In genomic region chr15:84653910-84654688, GRCh38 we compare ENCODE assay signal across 8 cellular contexts.
DNase-seq lines count a peak whose midpoint lies in the region; TF ChIP-seq lines count a peak whose summit lies in the region.

TSS of gene WDR73 (minus strand) at chr15:84654283. CDS start at chr15:84654274, 9 bp downstream.

- peak; percentile 90 for DNase-seq in GDM1 (lab: John Stamatoyannopoulos, UW)
- peak; percentile 87 for DNase-seq in MV-4-11 (lab: John Stamatoyannopoulos, UW)
- peak; percentile 51 for DNase-seq in SK-N-MC (ENCODE audit: low read depth, low spot score)
- peak; percentile 97 for DNase-seq in activated naive CD4-positive, alpha-beta T cell treated with anti-CD3 and anti-CD28 coated beads, Interleukin-2, amount 50 U/mL, for 16 hours
- DNase-seq in germinal center (ENCODE audit: low spot score) = peak; percentile 89
- DNase-seq in non-pigmented ciliary epithelial cell (ENCODE audit: low read depth) = peak; percentile 72
- peak; percentile 99 for DNase-seq in superior temporal gyrus (ENCODE audit: extremely low spot score)

- CTCF ChIA-PET in HEK293 (lab: Yijun Ruan, JAX) = interaction anchor here (0.5 to 4.9 kb wide), 14 partner anchors 11 to 274 kb away, joined by 3 to 19 read pairs (median 4); partner anchors contain the start of genes SEC11A and ZSCAN2

- H3K9ac ChIP-seq in SK-N-MC (ENCODE audit: insufficient read length) = peak within 1 kb of the TSS; percentile 93

- H3K27ac ChIP-seq in HEK293 (ENCODE audit: extremely low read depth, low read depth, low read length) = peak within 1 kb of the TSS; percentile 71
- peak within 1 kb of the TSS; percentile 82; the same call in 1 of the 2 replicates for H3K27ac ChIP-seq in SK-N-MC

- POLR2A ChIA-PET in HEK293 (lab: Yijun Ruan, JAX) = interaction anchor here (0.5 to 2.8 kb wide), 17 partner anchors 9 to 326 kb away, joined by 3 to 26 read pairs (median 4); partner anchors contain the start of genes SEC11A and ZSCAN2

- H3K4me3 ChIP-seq in HEK293 (ENCODE audit: low read depth, low read length) (peak within 1 kb of the TSS; percentile 78), SK-N-MC (peak within 1 kb of the TSS; percentile 92)

- no peaks in the 10 kb centered on the region; the same call in 1 of the 2 replicates for H3K4me1 ChIP-seq in HEK293 (ENCODE audit: control insufficient read depth, insufficient read depth, low read length)

- H3K9me3 ChIP-seq in HEK293 (ENCODE audit: control insufficient read depth, insufficient read depth, low read depth, low read length) (no peaks in the 10 kb centered on the region), SK-N-MC (ENCODE audit: low read depth, low read length) (no peaks in the 10 kb centered on the region)

- no peak for TF ChIP-seq CTCF in HEK293 (tag by site-specific recombination; IDR thresholded peaks at IDR 0.05)

- H3K36me3 ChIP-seq in HEK293 (ENCODE audit: control insufficient read depth in 2 of 2, insufficient read depth in 1 of 2, low read length in 2 of 2) = peaks cover 38 to 44% of the 10 kb centered on the region in 2 experiments
- peaks cover 29% of the 10 kb centered on the region for H3K36me3 ChIP-seq in SK-N-MC (ENCODE audit: insufficient read depth, low read length)

TF ChIP-seq in HEK293, 187 proteins besides CTCF, POLR2A, EP300 and RAD21 (continues in another document):
- TF ChIP-seq ZFHX2 (tag by site-specific recombination; conservative IDR thresholded peaks at IDR 0.05) (peak; percentile 82), ZNF133 (tag by site-specific recombination; IDR thresholded peaks at IDR 0.05) (no peak), ZNF248 (tag by site-specific recombination; IDR thresholded peaks at IDR 0.05) (no peak), ZNF366 (tag by site-specific recombination; conservative IDR thresholded peaks at IDR 0.05) (no peak), ZNF140 (tag by site-specific recombination; IDR thresholded peaks at IDR 0.05) (no peak), ZNF26 (tag by site-specific recombination; IDR thresholded peaks at IDR 0.05) (no peak), HOXA7 (CRISPR knock-in tag; IDR thresholded peaks at IDR 0.05; ENCODE audit: borderline replicate concordance) (no peak), ZBTB26 (tag by site-specific recombination; optimal IDR thresholded peaks at IDR 0.05) (peak; percentile 86), EGR2 (tag by site-specific recombination; IDR thresholded peaks at IDR 0.05; ENCODE audit: low read depth) (peak; percentile 56; the same call in 1 of the 2 replicates), ZNF2 (tag by site-specific recombination; IDR thresholded peaks at IDR 0.05) (peak; percentile 74), ZSCAN16 (tag by site-specific recombination; IDR thresholded peaks at IDR 0.05) (no peak), GLIS2 (tag by site-specific recombination; IDR thresholded peaks at IDR 0.05) (no peak; the same call in none of the 2 replicates), ZEB2 (tag by site-specific recombination; IDR thresholded peaks at IDR 0.05) (peak; percentile 40; the same call in 1 of the 2 replicates), ZNF37A (tag by site-specific recombination; IDR thresholded peaks at IDR 0.05) (no peak), ZNF560 (tag by site-specific recombination; IDR thresholded peaks at IDR 0.05; ENCODE audit: borderline replicate concordance) (no peak), HOXC10 (CRISPR knock-in tag; IDR thresholded peaks at IDR 0.05) (no peak), KLF17 (tag by site-specific recombination; IDR thresholded peaks at IDR 0.05) (peak; percentile 57; the same call in 1 of the 2 replicates), ZNF518A (tag by site-specific recombination; conservative IDR thresholded peaks at IDR 0.05; ENCODE audit: low read depth) (peak; percentile 68), KLF8 (tag by site-specific recombination; IDR thresholded peaks at IDR 0.05) (no peak), KLF1 (tag by site-specific recombination; IDR thresholded peaks at IDR 0.05) (peak; percentile 39; the same call in 1 of the 2 replicates), ZNF621 (tag by site-specific recombination; IDR thresholded peaks at IDR 0.05) (no peak), BCL6B (tag by site-specific recombination; IDR thresholded peaks at IDR 0.05) (no peak), ZNF747 (tag by site-specific recombination; IDR thresholded peaks at IDR 0.05) (no peak), ZFP41 (tag by site-specific recombination; IDR thresholded peaks at IDR 0.05; ENCODE audit: borderline replicate concordance) (no peak), ZBTB8A (tag by site-specific recombination; IDR thresholded peaks at IDR 0.05) (peak; percentile 89)

Comparison
In these comparisons a context has a peak if more than half of its experiments do, and no peak if none do; other contexts are left out.
1. Peak in every context shown above with its lines: DNase-seq, H3K4me3 ChIP-seq and H3K27ac ChIP-seq.